In the genomic region with DNA sequence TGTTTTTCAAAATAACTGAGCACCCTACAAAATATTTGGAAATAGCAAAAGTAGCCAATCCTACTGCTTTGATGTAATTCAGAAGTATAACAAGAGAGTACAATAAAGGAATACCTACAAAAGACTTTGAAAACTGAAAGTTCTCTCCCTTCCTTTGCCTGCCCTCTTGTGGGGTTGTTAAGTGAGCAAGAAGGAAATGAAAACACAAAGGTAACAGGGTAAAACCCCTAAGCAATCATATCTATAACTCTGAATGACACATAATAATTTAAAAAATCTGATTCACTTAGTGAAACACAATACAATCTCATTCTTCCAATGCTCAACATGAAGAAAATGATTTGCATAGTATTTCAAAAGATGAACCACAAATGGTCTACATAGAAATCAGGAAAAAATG, we compare ENCODE assay signal across 8 cellular contexts.
DNase-seq lines count a peak whose midpoint lies in the region; ATAC-seq and TF ChIP-seq lines count a peak whose summit lies in the region.

No MANE protein-coding gene starts in this region.

- H3K9me3 ChIP-seq in gastrocnemius medialis: no peaks in the 10 kb centered on the region

- no peaks in the 10 kb centered on the region for H3K36me3 ChIP-seq in gastrocnemius medialis

- no peak overlapping the region for H3K27ac ChIP-seq in gastrocnemius medialis

- H3K27me3 ChIP-seq in gastrocnemius medialis: no peaks in the 10 kb centered on the region

- TF ChIP-seq POLR2A in gastrocnemius medialis (IDR thresholded peaks at IDR 0.05): no peak

- no peak overlapping the region for H3K4me3 ChIP-seq in gastrocnemius medialis

- H3K4me1 ChIP-seq in gastrocnemius medialis: peaks cover 9 to 18% of the 10 kb centered on the region in 2 donors

- in situ Hi-C loops in gastrocnemius medialis (cut with MboI; ENCODE audit: low sequenced_read_pairs in 4 of 4): loop anchor here in 1 of 4 donors (10.0 kb wide), 1 partner anchor 107 kb away; no protein-coding TSS in a partner anchor

- ATAC-seq in GM21786 (IDR thresholded peaks at IDR 0.05; ENCODE audit: unreplicated experiment) (peak; percentile 68), gastrocnemius medialis (no peak)

- intact Hi-C loops in gastrocnemius medialis (cut with DNase I; ENCODE audit: low total_unique reads): loop anchor here (5.0 kb wide), 1 partner anchor 105 kb away; no protein-coding TSS in a partner anchor

- peak in 4 of 5 experiments; percentile 14 to 44 (median 27) for TF ChIP-seq CTCF in gastrocnemius medialis (IDR thresholded peaks at IDR 0.05 in 4 of 5, conservative IDR thresholded peaks at IDR 0.05 in 1 of 5)

- DNase-seq in DMS 273 (lab: John Stamatoyannopoulos, UW; ENCODE audit: unreplicated experiment) (peak; percentile 22), DMS 273 treated with DMSO at 0.1 percent for 48 hours (lab: John Stamatoyannopoulos, UW) (no peak), M059J (ENCODE audit: low read depth) (peak; percentile 36), dermis microvascular lymphatic vessel endothelial cell (ENCODE audit: low read depth in 2 of 2) (peak; percentile 28 to 67), gastrocnemius medialis (no peak), NCI-H1436 treated with DMSO at 0.1 percent for 48 hours (lab: John Stamatoyannopoulos, UW) (no peak)
- DNase-seq in activated CD8-positive, alpha-beta memory T cell treated with anti-CD3 and anti-CD28 coated beads for 24 hours: no peak

Comparison
In these comparisons a context has a peak if more than half of its experiments do, and no peak if none do; other contexts are left out.
1. DNase-seq: peak in DMS 273 (single experiment), M059J (single experiment) and dermis microvascular lymphatic vessel endothelial cell (2 of 2); none in DMS 273 treated with DMSO at 0.1 percent for 48 hours (single experiment), gastrocnemius medialis (0 of 2), activated CD8-positive, alpha-beta memory T cell treated with anti-CD3 and anti-CD28 coated beads for 24 hours (single experiment) and NCI-H1436 treated with DMSO at 0.1 percent for 48 hours (single experiment).